3 cellular contexts compared by ENCODE assay signal in genomic region chr2:13066673-13067072, GRCh38.
"Had no signal": no experiment of that assay in that cellular context is flagged by ENCODE, and none has a peak within 500 bp of the region (broad histone marks: within the 10 kb centered on the region; RNA-seq: fewer than 3 reads in every experiment).

No MANE protein-coding gene starts in this region.

- H3K4me3 ChIP-seq: GM12878 had no signal

- ATAC-seq: GM12878 had no signal

- DNase-seq: GDM1, GF-D8 had no signal
